7 cellular contexts compared by ENCODE assay signal in genomic region chr22:31206460-31206859, GRCh38. TPM values are rescaled to one million over a fixed set of nuclear protein-coding genes. Genes with fewer than 3 reads are reported as not detected.
DNase-seq lines count a peak whose midpoint lies in the region; ATAC-seq and TF ChIP-seq lines count a peak whose summit lies in the region.
"Not testable (repeated sequence)": the region's sequence is repeated elsewhere in the genome, so short reads cannot be mapped to it uniquely, and the experiment has no call there.

No MANE protein-coding gene starts in this region.

- H3K9me3 Mint-ChIP-seq in CD8-positive, alpha-beta T cell; activated naive CD4-positive, alpha-beta T cell treated with anti-CD3 and anti-CD28 coated beads for 36 hours; naive thymus-derived CD4-positive, alpha-beta T cell: not testable (repeated sequence)

- 23% methylated on average over 3 of the region's 3 CpGs for WGBS in mammary epithelial cell (ENCODE audit: low coverage, missing lambda C conversion rate)
- 45% methylated on average over 3 of the region's 3 CpGs for WGBS in suprapubic skin

- not testable (repeated sequence) for TF ChIP-seq POLR2A in suprapubic skin (IDR thresholded peaks at IDR 0.05)

- H4K20me1 ChIP-seq in mammary epithelial cell (ENCODE audit: insufficient read depth, low read length): not testable (repeated sequence)

- POLR2A ChIA-PET in CD8-positive, alpha-beta T cell (lab: Charles Lee); RWPE1 (lab: Yijun Ruan, JAX; ENCODE audit: low non-redundant PET); naive thymus-derived CD4-positive, alpha-beta T cell (lab: Charles Lee): not testable (repeated sequence)

- TF ChIP-seq EP300 in suprapubic skin (IDR thresholded peaks at IDR 0.05): not testable (repeated sequence)

- intact Hi-C loops in CD8-positive, alpha-beta T cell (cut with DNase I, micrococcal nuclease); activated naive CD4-positive, alpha-beta T cell treated with anti-CD3 and anti-CD28 coated beads for 36 hours (cut with micrococcal nuclease); mammary epithelial cell (cut with micrococcal nuclease); left ventricle myocardium inferior (cut with micrococcal nuclease); naive thymus-derived CD4-positive, alpha-beta T cell (cut with micrococcal nuclease): not testable (repeated sequence)

- H3K4me3 ChIP-seq in CD8-positive, alpha-beta T cell (ENCODE audit: low read depth, low read length); mammary epithelial cell (replicated peaks in 1 of 3; ENCODE audit: insufficient read depth in 1 of 3, low read depth in 2 of 3, low read length in 3 of 3); left ventricle myocardium inferior; naive thymus-derived CD4-positive, alpha-beta T cell (ENCODE audit: low read length); suprapubic skin: not testable (repeated sequence)

- not testable (repeated sequence) for H3K9me3 ChIP-seq in CD8-positive, alpha-beta T cell (ENCODE audit: low read length); mammary epithelial cell (replicated peaks; ENCODE audit: insufficient read depth, low read length); left ventricle myocardium inferior (replicated peaks); naive thymus-derived CD4-positive, alpha-beta T cell (ENCODE audit: control insufficient read depth in 2 of 3, low read length in 3 of 3); suprapubic skin

- not testable (repeated sequence) for H3K4me3 Mint-ChIP-seq in CD8-positive, alpha-beta T cell; activated naive CD4-positive, alpha-beta T cell treated with anti-CD3 and anti-CD28 coated beads for 36 hours; naive thymus-derived CD4-positive, alpha-beta T cell

- H3K36me3 ChIP-seq in CD8-positive, alpha-beta T cell (ENCODE audit: insufficient read depth, low read length); mammary epithelial cell (ENCODE audit: insufficient read depth, low read length): not testable (repeated sequence)
- H3K36me3 ChIP-seq in left ventricle myocardium inferior: peaks cover 40% of the 10 kb centered on the region
- H3K36me3 ChIP-seq in naive thymus-derived CD4-positive, alpha-beta T cell (ENCODE audit: control insufficient read depth in 2 of 3, insufficient read depth in 3 of 3, low read length in 3 of 3): peaks cover 0 to 26% (median 4%) of the 10 kb centered on the region in 3 experiments
- peaks cover 31% of the 10 kb centered on the region for H3K36me3 ChIP-seq in suprapubic skin

- dilution Hi-C loops in mammary epithelial cell (cut with HindIII; ENCODE audit: low sequenced_read_pairs): not testable (repeated sequence)

- CTCF ChIA-PET in CD8-positive, alpha-beta T cell (lab: Charles Lee); RWPE1 (lab: Yijun Ruan, JAX); mammary epithelial cell (lab: Charles Lee; ENCODE audit: low non-redundant PET): not testable (repeated sequence)
- CTCF ChIA-PET in activated naive CD4-positive, alpha-beta T cell treated with anti-CD3 and anti-CD28 coated beads for 36 hours (lab: Charles Lee): interaction anchor here (7.6 kb wide), 1 partner anchor 65 kb away, joined by 59 read pairs; no protein-coding TSS in a partner anchor
- CTCF ChIA-PET in naive thymus-derived CD4-positive, alpha-beta T cell (lab: Charles Lee): interaction anchor here (0.6 kb wide), 1 partner anchor 19 kb away, joined by 3 read pairs; no protein-coding TSS in a partner anchor

- BruUV-seq in mammary epithelial cell (replicated peaks; lab: Mats Ljungman, UMichigan): TSS peak; percentile 45

- peaks cover 13% of the 10 kb centered on the region for H3K4me1 ChIP-seq in CD8-positive, alpha-beta T cell (ENCODE audit: insufficient read depth, low read length)
- peaks cover 15% of the 10 kb centered on the region for H3K4me1 ChIP-seq in mammary epithelial cell (ENCODE audit: insufficient read depth, low read length)
- peaks cover 46% of the 10 kb centered on the region for H3K4me1 ChIP-seq in left ventricle myocardium inferior
- peaks cover 7 to 15% of the 10 kb centered on the region in 2 donors for H3K4me1 ChIP-seq in naive thymus-derived CD4-positive, alpha-beta T cell (ENCODE audit: control insufficient read depth in 2 of 2, insufficient read depth in 2 of 2, low read length in 2 of 2)
- H3K4me1 ChIP-seq in suprapubic skin: peaks cover 46% of the 10 kb centered on the region

- not testable (repeated sequence) for H3K9ac ChIP-seq in mammary epithelial cell (ENCODE audit: insufficient read depth, low read length)

- TF ChIP-seq CTCF in CD8-positive, alpha-beta T cell (IDR thresholded peaks at IDR 0.05); RWPE1 (conservative IDR thresholded peaks at IDR 0.05; ENCODE audit: low read depth); mammary epithelial cell (conservative IDR thresholded peaks at IDR 0.05 in 1 of 2, IDR thresholded peaks at IDR 0.05 in 1 of 2; ENCODE audit: extremely low read depth in 1 of 2, insufficient read depth in 1 of 2, low read depth in 1 of 2, low read length in 2 of 2); left ventricle myocardium inferior (IDR thresholded peaks at IDR 0.05; ENCODE audit: borderline replicate concordance); suprapubic skin (IDR thresholded peaks at IDR 0.05): not testable (repeated sequence)

- H3K79me2 ChIP-seq in mammary epithelial cell (ENCODE audit: insufficient read depth, low read length): not testable (repeated sequence)

- not testable (repeated sequence) for DNase-seq in CD8-positive, alpha-beta T cell; RWPE1 (ENCODE audit: low spot score); activated naive CD4-positive, alpha-beta T cell treated with anti-CD3 and anti-CD28 coated beads for 36 hours; mammary epithelial cell; left ventricle myocardium inferior; naive thymus-derived CD4-positive, alpha-beta T cell; suprapubic skin (ENCODE audit: low spot score in 2 of 2)

- H3K27ac Mint-ChIP-seq in CD8-positive, alpha-beta T cell: peak overlapping the region; percentile 67
- peak overlapping the region; percentile 18 for H3K27ac Mint-ChIP-seq in activated naive CD4-positive, alpha-beta T cell treated with anti-CD3 and anti-CD28 coated beads for 36 hours
- H3K27ac Mint-ChIP-seq in naive thymus-derived CD4-positive, alpha-beta T cell: peak overlapping the region in 6 of 9 donors; percentile 38 to 77 (median 66)

- in situ Hi-C loops in mammary epithelial cell (cut with MboI; ENCODE audit: low sequenced_read_pairs in 2 of 2): not testable (repeated sequence)

- H3K36me3 Mint-ChIP-seq in CD8-positive, alpha-beta T cell: peaks cover 44% of the 10 kb centered on the region
- not testable (repeated sequence) for H3K36me3 Mint-ChIP-seq in activated naive CD4-positive, alpha-beta T cell treated with anti-CD3 and anti-CD28 coated beads for 36 hours (ENCODE audit: low read depth)
- peaks cover 0 to 19% (median 8%) of the 10 kb centered on the region in 5 donors for H3K36me3 Mint-ChIP-seq in naive thymus-derived CD4-positive, alpha-beta T cell

- not testable (repeated sequence) for H3K4me2 ChIP-seq in mammary epithelial cell (ENCODE audit: insufficient read depth, low read depth, low read length)

- not testable (repeated sequence) for H3K27ac ChIP-seq in CD8-positive, alpha-beta T cell (ENCODE audit: low read depth, low read length); mammary epithelial cell (ENCODE audit: insufficient read depth, low read depth, low read length); naive thymus-derived CD4-positive, alpha-beta T cell (ENCODE audit: low read depth, low read length)
- H3K27ac ChIP-seq in RWPE1 (peak overlapping the region; percentile 63), left ventricle myocardium inferior (replicated peaks) (peak overlapping the region; percentile 68), suprapubic skin (peak overlapping the region; percentile 78)

- H3K4me1 Mint-ChIP-seq in CD8-positive, alpha-beta T cell (ENCODE audit: low read depth): peaks cover 18% of the 10 kb centered on the region
- H3K4me1 Mint-ChIP-seq in activated naive CD4-positive, alpha-beta T cell treated with anti-CD3 and anti-CD28 coated beads for 36 hours (ENCODE audit: low read depth): peaks cover 20% of the 10 kb centered on the region
- peaks cover 12 to 28% (median 21%) of the 10 kb centered on the region in 7 donors for H3K4me1 Mint-ChIP-seq in naive thymus-derived CD4-positive, alpha-beta T cell

- H3K27me3 ChIP-seq in CD8-positive, alpha-beta T cell (ENCODE audit: insufficient read depth, low read length); mammary epithelial cell (ENCODE audit: insufficient read depth, low read length); left ventricle myocardium inferior (ENCODE audit: low read depth); naive thymus-derived CD4-positive, alpha-beta T cell (ENCODE audit: control insufficient read depth in 2 of 2, insufficient read depth in 2 of 2, low read length in 2 of 2); suprapubic skin: not testable (repeated sequence)

- not testable (repeated sequence) for H3K27me3 Mint-ChIP-seq in CD8-positive, alpha-beta T cell (ENCODE audit: low read depth); activated naive CD4-positive, alpha-beta T cell treated with anti-CD3 and anti-CD28 coated beads for 36 hours (ENCODE audit: low read depth); naive thymus-derived CD4-positive, alpha-beta T cell

- ATAC-seq in CD8-positive, alpha-beta T cell; naive thymus-derived CD4-positive, alpha-beta T cell: not testable (repeated sequence)

- H2AFZ ChIP-seq in mammary epithelial cell (ENCODE audit: low read depth, low read length): not testable (repeated sequence)

RNA-seq across cellular contexts. Expression of gene LIMK2, which starts 5.6 kb away (rescaled TPM):
- total RNA-seq in CD8-positive, alpha-beta T cell: 1 to 10 TPM; 8.4 to 9.1 TPM
- 10 to 100 TPM; 50.8 to 50.9 TPM for total RNA-seq in activated naive CD4-positive, alpha-beta T cell treated with anti-CD3 and anti-CD28 coated beads for 36 hours
- total RNA-seq in mammary epithelial cell (100 to 1,000 TPM; 176 to 484 TPM), left ventricle myocardium inferior (8.0 TPM), suprapubic skin (100 to 1,000 TPM; 103 to 229 (median 188) TPM)
- 25.9 TPM for polyA plus RNA-seq in mammary epithelial cell
- polyA minus RNA-seq in mammary epithelial cell: 123 TPM
- 10 to 100 TPM; 18.3 to 49.9 (median 28.8) TPM for total RNA-seq in naive thymus-derived CD4-positive, alpha-beta T cell
- 10 to 100 TPM; 13.1 to 25.3 TPM for polyA plus RNA-seq in naive thymus-derived CD4-positive, alpha-beta T cell

RNA-seq across cellular contexts. Expression of gene RNF185, which starts 46.5 kb away (rescaled TPM):
- 1 to 10 TPM; 6.1 to 8.1 TPM for total RNA-seq in CD8-positive, alpha-beta T cell
- 10 to 100 TPM; 11.3 to 12.3 TPM for total RNA-seq in activated naive CD4-positive, alpha-beta T cell treated with anti-CD3 and anti-CD28 coated beads for 36 hours
- total RNA-seq in mammary epithelial cell: 10 to 100 TPM; 29.2 to 47.3 TPM
- polyA plus RNA-seq in mammary epithelial cell: 26.3 TPM
- polyA minus RNA-seq in mammary epithelial cell: 18.2 TPM
- total RNA-seq in left ventricle myocardium inferior: 19.2 TPM
- 10 to 100 TPM; 10.6 to 28.5 (median 23.5) TPM for total RNA-seq in naive thymus-derived CD4-positive, alpha-beta T cell
- 10 to 100 TPM; 18.1 to 27.2 TPM for polyA plus RNA-seq in naive thymus-derived CD4-positive, alpha-beta T cell
- total RNA-seq in suprapubic skin: 10 to 100 TPM; 36.0 to 41.9 (median 38.9) TPM
